18 cellular contexts compared by ENCODE assay signal in the genomic region with DNA sequence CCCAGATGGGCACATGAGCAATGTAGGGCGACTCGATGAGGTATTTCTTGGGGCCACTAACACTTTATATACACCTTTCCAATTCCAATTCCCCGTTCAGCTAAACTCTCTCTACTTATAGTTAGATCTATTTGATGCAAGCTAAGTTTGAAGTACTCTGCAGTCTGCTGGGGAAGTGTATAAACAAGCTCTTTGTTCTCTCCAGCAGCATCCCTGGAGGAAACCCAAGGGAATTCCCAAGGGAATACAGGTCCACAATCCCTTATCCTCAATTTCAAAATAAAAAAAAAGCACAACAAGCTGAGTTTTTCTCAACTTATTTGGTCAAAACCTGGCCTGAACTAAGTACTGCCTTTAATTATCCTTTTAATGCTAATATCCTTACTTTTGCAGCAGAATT.
DNase-seq lines count a peak whose midpoint lies in the region; ATAC-seq and FAIRE-seq lines count a peak whose summit lies in the region.
"Had no signal": no experiment of that assay in that cellular context is flagged by ENCODE, and none has a peak within 500 bp of the region (broad histone marks: within the 10 kb centered on the region; RNA-seq: fewer than 3 reads in every experiment).

No MANE protein-coding gene starts in this region.

- peak; percentile 16 for DNase-seq in NCI-H446 treated with DMSO at 0.1 percent for 48 hours (lab: John Stamatoyannopoulos, UW)
- DNase-seq in NCI-H446 (lab: John Stamatoyannopoulos, UW) = no peak
- peak; percentile 30 for DNase-seq in NCI-H345 treated with DMSO at 0.1 percent for 48 hours (lab: John Stamatoyannopoulos, UW; ENCODE audit: unreplicated experiment)
- peak; percentile 26 for DNase-seq in globus pallidus (ENCODE audit: low spot score)
- DNase-seq in urothelium cell line (ENCODE audit: low spot score) = peak; percentile 25
- DNase-seq in COR-L47 (lab: John Stamatoyannopoulos, UW) = no peak
- DNase-seq: Calu3, DND-41, GF-D8, GOT3, KG1, NCI-H1092, NCI-H187 treated with DMSO at 0.1 percent for 48 hours, NCI-H510A, SW 1271 had no signal

- ATAC-seq in HG02798 (IDR thresholded peaks at IDR 0.05; ENCODE audit: poor library complexity, unreplicated experiment) (no peak), GM18517 (IDR thresholded peaks at IDR 0.05; ENCODE audit: unreplicated experiment) (no peak)
- ATAC-seq: A549 had no signal

- FAIRE-seq in urothelium cell line (lab: Jason Lieb, UNC) = no peak
- FAIRE-seq: A549 had no signal

Comparison
In these comparisons a context has a peak if more than half of its experiments do, and no peak if none do; other contexts are left out.
1. DNase-seq: peak in NCI-H446 treated with DMSO at 0.1 percent for 48 hours (single experiment), NCI-H345 treated with DMSO at 0.1 percent for 48 hours (single experiment), globus pallidus (single experiment) and urothelium cell line (single experiment); none in NCI-H446 (0 of 2) and COR-L47 (single experiment).